In the genomic region with DNA sequence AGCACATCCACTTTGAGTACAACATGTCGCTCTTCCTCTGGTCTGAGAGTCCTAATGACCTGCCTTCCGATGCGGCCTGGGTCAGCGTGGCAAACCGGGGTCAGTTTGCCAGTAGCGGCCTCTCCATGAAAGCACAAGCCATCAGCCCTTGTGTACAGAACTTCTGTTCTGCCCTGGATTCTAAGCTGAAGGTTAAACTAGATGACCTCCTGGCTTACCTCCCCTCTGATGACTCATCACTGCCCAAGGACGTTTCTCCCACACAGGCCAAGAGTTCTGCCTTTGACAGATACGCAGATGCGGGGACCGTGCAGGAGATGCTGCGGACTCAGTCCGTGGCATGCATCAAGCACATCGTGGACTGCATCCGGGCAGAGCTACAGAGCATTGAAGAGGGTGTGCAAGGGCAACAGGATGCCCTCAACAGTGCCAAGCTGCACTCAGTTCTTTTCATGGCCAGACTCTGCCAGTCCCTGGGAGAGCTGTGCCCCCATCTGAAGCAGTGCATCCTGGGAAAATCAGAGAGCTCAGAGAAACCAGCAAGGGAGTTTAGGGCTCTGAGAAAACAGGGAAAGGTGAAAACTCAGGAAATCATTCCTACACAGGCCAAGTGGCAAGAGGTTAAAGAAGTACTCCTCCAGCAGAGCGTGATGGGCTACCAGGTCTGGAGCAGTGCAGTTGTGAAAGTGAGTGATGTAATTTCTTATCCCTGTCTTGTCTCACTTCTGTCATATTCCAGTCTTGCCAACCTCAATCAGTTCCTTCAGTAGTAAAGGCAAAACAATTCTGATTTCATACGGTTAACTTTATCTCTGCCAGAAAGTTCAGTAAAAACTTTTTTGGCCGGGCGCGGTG, we compare ENCODE assay signal across 1 cellular context.
TF ChIP-seq lines count a peak whose summit lies in the region.

No MANE protein-coding gene starts in this region.

TF ChIP-seq in HepG2, 621 proteins besides CTCF, POLR2A, EP300 and RAD21 (continued from another document and continues in another):
- TF ChIP-seq, protein P1, sequence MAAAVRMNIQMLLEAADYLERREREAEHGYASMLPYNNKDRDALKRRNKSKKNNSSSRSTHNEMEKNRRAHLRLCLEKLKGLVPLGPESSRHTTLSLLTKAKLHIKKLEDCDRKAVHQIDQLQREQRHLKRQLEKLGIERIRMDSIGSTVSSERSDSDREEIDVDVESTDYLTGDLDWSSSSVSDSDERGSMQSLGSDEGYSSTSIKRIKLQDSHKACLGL (CRISPR knock-in tag; IDR thresholded peaks at IDR 0.05), result 0 out of 2 replicates have a peak, but pooled peaks have one; percentile 40
- TF ChIP-seq CHD4 (IDR thresholded peaks at IDR 0.05; ENCODE audit: borderline replicate concordance, low read length) (no peak), ZNF619 (CRISPR knock-in tag; IDR thresholded peaks at IDR 0.05) (peak; percentile 98), ETV5 (CRISPR knock-in tag; IDR thresholded peaks at IDR 0.05; ENCODE audit: borderline replicate concordance) (peak; percentile 85; the same call in 1 of the 2 replicates), NFKBIZ (CRISPR knock-in tag; IDR thresholded peaks at IDR 0.05) (0 out of 2 replicates have a peak, but pooled peaks have one; percentile 21), TSC22D2 (CRISPR knock-in tag; IDR thresholded peaks at IDR 0.05; ENCODE audit: borderline replicate concordance) (no peak; the same call in 1 of the 2 replicates), ZNF670 (CRISPR knock-in tag; IDR thresholded peaks at IDR 0.05; ENCODE audit: borderline replicate concordance) (peak; percentile 70; the same call in 1 of the 2 replicates), ZNF841 (CRISPR knock-in tag; IDR thresholded peaks at IDR 0.05; ENCODE audit: borderline replicate concordance) (no peak), ZNF501 (CRISPR knock-in tag; IDR thresholded peaks at IDR 0.05) (peak; percentile 83), TBL1XR1 (IDR thresholded peaks at IDR 0.05; ENCODE audit: borderline replicate concordance, low read length, partially characterized antibody) (peak; percentile 58), HCFC1 (IDR thresholded peaks at IDR 0.05; ENCODE audit: low read depth, low read length) (0 out of 2 replicates have a peak, but pooled peaks have one; percentile 16), GTF3A (CRISPR knock-in tag; conservative IDR thresholded peaks at IDR 0.05) (no peak; the same call in 1 of the 2 replicates), RELA (CRISPR knock-in tag; IDR thresholded peaks at IDR 0.05) (no peak), ZEB1 (IDR thresholded peaks at IDR 0.05; ENCODE audit: insufficient replicate concordance, low read depth) (peak; percentile 36), DPF2 (CRISPR knock-in tag; IDR thresholded peaks at IDR 0.05; ENCODE audit: borderline replicate concordance, low read depth) (peak; percentile 99), ARHGAP35 (CRISPR knock-in tag; IDR thresholded peaks at IDR 0.05; ENCODE audit: borderline replicate concordance) (peak; percentile 52; the same call in 1 of the 2 replicates), CENPT (CRISPR knock-in tag; IDR thresholded peaks at IDR 0.05; ENCODE audit: low read depth) (no peak), ATF7 (IDR thresholded peaks at IDR 0.05) (0 out of 2 replicates have a peak, but pooled peaks have one; percentile 13), ATF7 (CRISPR knock-in tag; IDR thresholded peaks at IDR 0.05) (peak; percentile 91)
- TF ChIP-seq, protein P2, sequence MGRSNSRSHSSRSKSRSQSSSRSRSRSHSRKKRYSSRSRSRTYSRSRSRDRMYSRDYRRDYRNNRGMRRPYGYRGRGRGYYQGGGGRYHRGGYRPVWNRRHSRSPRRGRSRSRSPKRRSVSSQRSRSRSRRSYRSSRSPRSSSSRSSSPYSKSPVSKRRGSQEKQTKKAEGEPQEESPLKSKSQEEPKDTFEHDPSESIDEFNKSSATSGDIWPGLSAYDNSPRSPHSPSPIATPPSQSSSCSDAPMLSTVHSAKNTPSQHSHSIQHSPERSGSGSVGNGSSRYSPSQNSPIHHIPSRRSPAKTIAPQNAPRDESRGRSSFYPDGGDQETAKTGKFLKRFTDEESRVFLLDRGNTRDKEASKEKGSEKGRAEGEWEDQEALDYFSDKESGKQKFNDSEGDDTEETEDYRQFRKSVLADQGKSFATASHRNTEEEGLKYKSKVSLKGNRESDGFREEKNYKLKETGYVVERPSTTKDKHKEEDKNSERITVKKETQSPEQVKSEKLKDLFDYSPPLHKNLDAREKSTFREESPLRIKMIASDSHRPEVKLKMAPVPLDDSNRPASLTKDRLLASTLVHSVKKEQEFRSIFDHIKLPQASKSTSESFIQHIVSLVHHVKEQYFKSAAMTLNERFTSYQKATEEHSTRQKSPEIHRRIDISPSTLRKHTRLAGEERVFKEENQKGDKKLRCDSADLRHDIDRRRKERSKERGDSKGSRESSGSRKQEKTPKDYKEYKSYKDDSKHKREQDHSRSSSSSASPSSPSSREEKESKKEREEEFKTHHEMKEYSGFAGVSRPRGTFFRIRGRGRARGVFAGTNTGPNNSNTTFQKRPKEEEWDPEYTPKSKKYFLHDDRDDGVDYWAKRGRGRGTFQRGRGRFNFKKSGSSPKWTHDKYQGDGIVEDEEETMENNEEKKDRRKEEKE (IDR thresholded peaks at IDR 0.05), result no peak
- TF ChIP-seq, protein P3, sequence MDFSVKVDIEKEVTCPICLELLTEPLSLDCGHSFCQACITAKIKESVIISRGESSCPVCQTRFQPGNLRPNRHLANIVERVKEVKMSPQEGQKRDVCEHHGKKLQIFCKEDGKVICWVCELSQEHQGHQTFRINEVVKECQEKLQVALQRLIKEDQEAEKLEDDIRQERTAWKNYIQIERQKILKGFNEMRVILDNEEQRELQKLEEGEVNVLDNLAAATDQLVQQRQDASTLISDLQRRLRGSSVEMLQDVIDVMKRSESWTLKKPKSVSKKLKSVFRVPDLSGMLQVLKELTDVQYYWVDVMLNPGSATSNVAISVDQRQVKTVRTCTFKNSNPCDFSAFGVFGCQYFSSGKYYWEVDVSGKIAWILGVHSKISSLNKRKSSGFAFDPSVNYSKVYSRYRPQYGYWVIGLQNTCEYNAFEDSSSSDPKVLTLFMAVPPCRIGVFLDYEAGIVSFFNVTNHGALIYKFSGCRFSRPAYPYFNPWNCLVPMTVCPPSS (IDR thresholded peaks at IDR 0.05), result no peak
- TF ChIP-seq, protein P4, sequence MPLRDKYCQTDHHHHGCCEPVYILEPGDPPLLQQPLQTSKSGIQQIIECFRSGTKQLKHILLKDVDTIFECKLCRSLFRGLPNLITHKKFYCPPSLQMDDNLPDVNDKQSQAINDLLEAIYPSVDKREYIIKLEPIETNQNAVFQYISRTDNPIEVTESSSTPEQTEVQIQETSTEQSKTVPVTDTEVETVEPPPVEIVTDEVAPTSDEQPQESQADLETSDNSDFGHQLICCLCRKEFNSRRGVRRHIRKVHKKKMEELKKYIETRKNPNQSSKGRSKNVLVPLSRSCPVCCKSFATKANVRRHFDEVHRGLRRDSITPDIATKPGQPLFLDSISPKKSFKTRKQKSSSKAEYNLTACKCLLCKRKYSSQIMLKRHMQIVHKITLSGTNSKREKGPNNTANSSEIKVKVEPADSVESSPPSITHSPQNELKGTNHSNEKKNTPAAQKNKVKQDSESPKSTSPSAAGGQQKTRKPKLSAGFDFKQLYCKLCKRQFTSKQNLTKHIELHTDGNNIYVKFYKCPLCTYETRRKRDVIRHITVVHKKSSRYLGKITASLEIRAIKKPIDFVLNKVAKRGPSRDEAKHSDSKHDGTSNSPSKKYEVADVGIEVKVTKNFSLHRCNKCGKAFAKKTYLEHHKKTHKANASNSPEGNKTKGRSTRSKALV (CRISPR knock-in tag; IDR thresholded peaks at IDR 0.05), result peak; percentile 91
- TF ChIP-seq, protein P5, sequence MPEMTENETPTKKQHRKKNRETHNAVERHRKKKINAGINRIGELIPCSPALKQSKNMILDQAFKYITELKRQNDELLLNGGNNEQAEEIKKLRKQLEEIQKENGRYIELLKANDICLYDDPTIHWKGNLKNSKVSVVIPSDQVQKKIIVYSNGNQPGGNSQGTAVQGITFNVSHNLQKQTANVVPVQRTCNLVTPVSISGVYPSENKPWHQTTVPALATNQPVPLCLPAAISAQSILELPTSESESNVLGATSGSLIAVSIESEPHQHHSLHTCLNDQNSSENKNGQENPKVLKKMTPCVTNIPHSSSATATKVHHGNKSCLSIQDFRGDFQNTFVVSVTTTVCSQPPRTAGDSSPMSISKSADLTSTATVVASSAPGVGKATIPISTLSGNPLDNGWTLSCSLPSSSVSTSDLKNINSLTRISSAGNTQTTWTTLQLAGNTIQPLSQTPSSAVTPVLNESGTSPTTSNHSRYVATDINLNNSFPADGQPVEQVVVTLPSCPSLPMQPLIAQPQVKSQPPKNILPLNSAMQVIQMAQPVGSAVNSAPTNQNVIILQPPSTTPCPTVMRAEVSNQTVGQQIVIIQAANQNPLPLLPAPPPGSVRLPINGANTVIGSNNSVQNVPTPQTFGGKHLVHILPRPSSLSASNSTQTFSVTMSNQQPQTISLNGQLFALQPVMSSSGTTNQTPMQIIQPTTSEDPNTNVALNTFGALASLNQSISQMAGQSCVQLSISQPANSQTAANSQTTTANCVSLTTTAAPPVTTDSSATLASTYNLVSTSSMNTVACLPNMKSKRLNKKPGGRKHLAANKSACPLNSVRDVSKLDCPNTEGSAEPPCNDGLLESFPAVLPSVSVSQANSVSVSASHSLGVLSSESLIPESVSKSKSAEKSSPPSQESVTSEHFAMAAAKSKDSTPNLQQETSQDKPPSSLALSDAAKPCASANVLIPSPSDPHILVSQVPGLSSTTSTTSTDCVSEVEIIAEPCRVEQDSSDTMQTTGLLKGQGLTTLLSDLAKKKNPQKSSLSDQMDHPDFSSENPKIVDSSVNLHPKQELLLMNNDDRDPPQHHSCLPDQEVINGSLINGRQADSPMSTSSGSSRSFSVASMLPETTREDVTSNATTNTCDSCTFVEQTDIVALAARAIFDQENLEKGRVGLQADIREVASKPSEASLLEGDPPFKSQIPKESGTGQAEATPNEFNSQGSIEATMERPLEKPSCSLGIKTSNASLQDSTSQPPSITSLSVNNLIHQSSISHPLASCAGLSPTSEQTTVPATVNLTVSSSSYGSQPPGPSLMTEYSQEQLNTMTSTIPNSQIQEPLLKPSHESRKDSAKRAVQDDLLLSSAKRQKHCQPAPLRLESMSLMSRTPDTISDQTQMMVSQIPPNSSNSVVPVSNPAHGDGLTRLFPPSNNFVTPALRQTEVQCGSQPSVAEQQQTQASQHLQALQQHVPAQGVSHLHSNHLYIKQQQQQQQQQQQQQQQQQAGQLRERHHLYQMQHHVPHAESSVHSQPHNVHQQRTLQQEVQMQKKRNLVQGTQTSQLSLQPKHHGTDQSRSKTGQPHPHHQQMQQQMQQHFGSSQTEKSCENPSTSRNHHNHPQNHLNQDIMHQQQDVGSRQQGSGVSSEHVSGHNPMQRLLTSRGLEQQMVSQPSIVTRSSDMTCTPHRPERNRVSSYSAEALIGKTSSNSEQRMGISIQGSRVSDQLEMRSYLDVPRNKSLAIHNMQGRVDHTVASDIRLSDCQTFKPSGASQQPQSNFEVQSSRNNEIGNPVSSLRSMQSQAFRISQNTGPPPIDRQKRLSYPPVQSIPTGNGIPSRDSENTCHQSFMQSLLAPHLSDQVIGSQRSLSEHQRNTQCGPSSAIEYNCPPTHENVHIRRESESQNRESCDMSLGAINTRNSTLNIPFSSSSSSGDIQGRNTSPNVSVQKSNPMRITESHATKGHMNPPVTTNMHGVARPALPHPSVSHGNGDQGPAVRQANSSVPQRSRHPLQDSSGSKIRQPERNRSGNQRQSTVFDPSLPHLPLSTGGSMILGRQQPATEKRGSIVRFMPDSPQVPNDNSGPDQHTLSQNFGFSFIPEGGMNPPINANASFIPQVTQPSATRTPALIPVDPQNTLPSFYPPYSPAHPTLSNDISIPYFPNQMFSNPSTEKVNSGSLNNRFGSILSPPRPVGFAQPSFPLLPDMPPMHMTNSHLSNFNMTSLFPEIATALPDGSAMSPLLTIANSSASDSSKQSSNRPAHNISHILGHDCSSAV (CRISPR knock-in tag; IDR thresholded peaks at IDR 0.05; ENCODE audit: borderline replicate concordance), result no peak
- TF ChIP-seq, protein P6, sequence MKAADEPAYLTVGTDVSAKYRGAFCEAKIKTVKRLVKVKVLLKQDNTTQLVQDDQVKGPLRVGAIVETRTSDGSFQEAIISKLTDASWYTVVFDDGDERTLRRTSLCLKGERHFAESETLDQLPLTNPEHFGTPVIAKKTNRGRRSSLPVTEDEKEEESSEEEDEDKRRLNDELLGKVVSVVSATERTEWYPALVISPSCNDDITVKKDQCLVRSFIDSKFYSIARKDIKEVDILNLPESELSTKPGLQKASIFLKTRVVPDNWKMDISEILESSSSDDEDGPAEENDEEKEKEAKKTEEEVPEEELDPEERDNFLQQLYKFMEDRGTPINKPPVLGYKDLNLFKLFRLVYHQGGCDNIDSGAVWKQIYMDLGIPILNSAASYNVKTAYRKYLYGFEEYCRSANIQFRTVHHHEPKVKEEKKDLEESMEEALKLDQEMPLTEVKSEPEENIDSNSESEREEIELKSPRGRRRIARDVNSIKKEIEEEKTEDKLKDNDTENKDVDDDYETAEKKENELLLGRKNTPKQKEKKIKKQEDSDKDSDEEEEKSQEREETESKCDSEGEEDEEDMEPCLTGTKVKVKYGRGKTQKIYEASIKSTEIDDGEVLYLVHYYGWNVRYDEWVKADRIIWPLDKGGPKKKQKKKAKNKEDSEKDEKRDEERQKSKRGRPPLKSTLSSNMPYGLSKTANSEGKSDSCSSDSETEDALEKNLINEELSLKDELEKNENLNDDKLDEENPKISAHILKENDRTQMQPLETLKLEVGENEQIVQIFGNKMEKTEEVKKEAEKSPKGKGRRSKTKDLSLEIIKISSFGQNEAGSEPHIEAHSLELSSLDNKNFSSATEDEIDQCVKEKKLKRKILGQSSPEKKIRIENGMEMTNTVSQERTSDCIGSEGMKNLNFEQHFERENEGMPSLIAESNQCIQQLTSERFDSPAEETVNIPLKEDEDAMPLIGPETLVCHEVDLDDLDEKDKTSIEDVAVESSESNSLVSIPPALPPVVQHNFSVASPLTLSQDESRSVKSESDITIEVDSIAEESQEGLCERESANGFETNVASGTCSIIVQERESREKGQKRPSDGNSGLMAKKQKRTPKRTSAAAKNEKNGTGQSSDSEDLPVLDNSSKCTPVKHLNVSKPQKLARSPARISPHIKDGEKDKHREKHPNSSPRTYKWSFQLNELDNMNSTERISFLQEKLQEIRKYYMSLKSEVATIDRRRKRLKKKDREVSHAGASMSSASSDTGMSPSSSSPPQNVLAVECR (CRISPR knock-in tag; IDR thresholded peaks at IDR 0.05; ENCODE audit: borderline replicate concordance), result peak; percentile 95
- TF ChIP-seq, protein P7, sequence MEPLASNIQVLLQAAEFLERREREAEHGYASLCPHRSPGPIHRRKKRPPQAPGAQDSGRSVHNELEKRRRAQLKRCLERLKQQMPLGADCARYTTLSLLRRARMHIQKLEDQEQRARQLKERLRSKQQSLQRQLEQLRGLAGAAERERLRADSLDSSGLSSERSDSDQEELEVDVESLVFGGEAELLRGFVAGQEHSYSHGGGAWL (CRISPR knock-in tag; IDR thresholded peaks at IDR 0.05), result peak; percentile 32; the same call in 1 of the 2 replicates
